8 cellular contexts compared by ENCODE assay signal in genomic region chr1:114377356-114377755, GRCh38.
"Had no signal": no experiment of that assay in that cellular context is flagged by ENCODE, and none has a peak within 500 bp of the region (broad histone marks: within the 10 kb centered on the region; RNA-seq: fewer than 3 reads in every experiment).

No MANE protein-coding gene starts in this region.

- H3K9ac ChIP-seq: GM23248 had no signal

- H2AFZ ChIP-seq: GM23248 had no signal

- DNase-seq: GM23248, GOT3, H7, IMR-90, KBM-7 had no signal

- H3K27ac ChIP-seq: GM23248 had no signal

- FAIRE-seq: HTR-8/SVneo had no signal

- H3K36me3 ChIP-seq: HAP-1 had no signal

- ATAC-seq: HCT116 had no signal

- H3K4me3 ChIP-seq: GM23248, HAP-1 had no signal
